In genomic region chr14:24196071-24197061, GRCh38 we compare ENCODE assay signal across 9 cellular contexts. TPM values are rescaled to one million over a fixed set of nuclear protein-coding genes. Genes with fewer than 3 reads are reported as not detected.
DNase-seq lines count a peak whose midpoint lies in the region; ATAC-seq and FAIRE-seq lines count a peak whose summit lies in the region.
"Had no signal": no experiment of that assay in that cellular context is flagged by ENCODE, and none has a peak within 500 bp of the region (broad histone marks: within the 10 kb centered on the region; RNA-seq: fewer than 3 reads in every experiment).

No MANE protein-coding gene starts in this region.

- H3K27ac Mint-ChIP-seq in CD8-positive, alpha-beta memory T cell, result peak overlapping the region; percentile 96 to 100 (median 99)
- H3K27ac Mint-ChIP-seq in activated naive CD4-positive, alpha-beta T cell treated with anti-CD3 and anti-CD28 coated beads, Interleukin-2, amount 50 U/mL, for 72 hours, result peak overlapping the region; percentile 84 to 99

- peak overlapping the region; percentile 91 for H3K4me3 ChIP-seq in CD8-positive, alpha-beta memory T cell (ENCODE audit: low read length)
- H3K4me3 ChIP-seq in skeletal muscle satellite cell (ENCODE audit: low read length), result peak overlapping the region; percentile 94

- H3K9me3 ChIP-seq in CD8-positive, alpha-beta memory T cell (ENCODE audit: low read length), result no peaks in the 10 kb centered on the region
- H3K9me3 ChIP-seq in skeletal muscle satellite cell (replicated peaks; ENCODE audit: low read length), result no peaks in the 10 kb centered on the region

- peak overlapping the region; percentile 100 for H3K27ac ChIP-seq in CD8-positive, alpha-beta memory T cell (ENCODE audit: low read depth, low read length)

- peaks cover 12 to 58% (median 13%) of the 10 kb centered on the region in 3 donors for H3K36me3 Mint-ChIP-seq in CD8-positive, alpha-beta memory T cell
- H3K36me3 Mint-ChIP-seq in activated naive CD4-positive, alpha-beta T cell treated with anti-CD3 and anti-CD28 coated beads, Interleukin-2, amount 50 U/mL, for 72 hours, result peaks cover 23 to 35% of the 10 kb centered on the region in 2 donors

- H3K36me3 ChIP-seq in CD8-positive, alpha-beta memory T cell (ENCODE audit: insufficient read depth, low read length), result peaks cover 16% of the 10 kb centered on the region
- H3K36me3 ChIP-seq in skeletal muscle satellite cell (ENCODE audit: insufficient read depth, low read length), result peaks cover 16% of the 10 kb centered on the region

- peak overlapping the region; percentile 83 to 96 (median 94) for H3K4me3 Mint-ChIP-seq in CD8-positive, alpha-beta memory T cell

- CTCF ChIA-PET in CD8-positive, alpha-beta memory T cell (lab: Charles Lee), result interaction anchor here (0.5 to 2.2 kb wide), 15 partner anchors 11 to 137 kb away, joined by 3 to 22 read pairs (median 5); partner anchors contain the start of genes CHMP4A, IRF9, MDP1 and PSME2

- H3K9me3 Mint-ChIP-seq in CD8-positive, alpha-beta memory T cell, result peaks cover 0 to 3% (median 0%) of the 10 kb centered on the region in 5 donors
- peaks cover 0 to 1% of the 10 kb centered on the region in 2 donors for H3K9me3 Mint-ChIP-seq in activated naive CD4-positive, alpha-beta T cell treated with anti-CD3 and anti-CD28 coated beads, Interleukin-2, amount 50 U/mL, for 72 hours

- POLR2A ChIA-PET in CD8-positive, alpha-beta memory T cell (lab: Charles Lee), result interaction anchor here (0.5 to 3.2 kb wide), 13 partner anchors 11 to 515 kb away, joined by 3 to 43 read pairs (median 7); partner anchors contain the start of genes CHMP4A, DCAF11, EMC9 and IRF9

- peaks cover 0 to 1% of the 10 kb centered on the region in 2 donors for H3K27me3 Mint-ChIP-seq in CD8-positive, alpha-beta memory T cell

- H3K4me1 Mint-ChIP-seq in CD8-positive, alpha-beta memory T cell, result peaks cover 39 to 75% (median 58%) of the 10 kb centered on the region in 3 donors

- no peak for FAIRE-seq in HTR-8/SVneo (lab: Jason Lieb, UNC)

- H3K27me3 ChIP-seq in CD8-positive, alpha-beta memory T cell (ENCODE audit: insufficient read depth, low read length, poor library complexity, severe bottlenecking), result no peaks in the 10 kb centered on the region
- no peaks in the 10 kb centered on the region for H3K27me3 ChIP-seq in skeletal muscle satellite cell (ENCODE audit: control insufficient read depth, insufficient read depth, low read length)

- no peak for DNase-seq in CD8-positive, alpha-beta memory T cell
- DNase-seq in GM19238 (ENCODE audit: insufficient read length, low spot score) (peak; percentile 35), HTR-8/SVneo (ENCODE audit: insufficient read length, low spot score) (peak; percentile 20), hepatic stellate cell (ENCODE audit: low spot score) (peak; percentile 53), NCI-H345 (lab: John Stamatoyannopoulos, UW) (no peak)
- DNase-seq in activated naive CD4-positive, alpha-beta T cell treated with anti-CD3 and anti-CD28 coated beads, Interleukin-2, amount 50 U/mL, for 72 hours (ENCODE audit: low spot score in 2 of 2), result no peak
- DNase-seq in activated effector memory CD4-positive, alpha-beta T cell treated with Interleukin-2 at 50 U/mL for 16 hours, result no peak

- H3K4me1 ChIP-seq in CD8-positive, alpha-beta memory T cell (ENCODE audit: insufficient read depth, low read length), result peaks cover 32% of the 10 kb centered on the region
- peaks cover 16% of the 10 kb centered on the region for H3K4me1 ChIP-seq in skeletal muscle satellite cell (ENCODE audit: control insufficient read depth, insufficient read depth, low read length)

- H3K9ac ChIP-seq in skeletal muscle satellite cell (ENCODE audit: low read depth, low read length), result peak overlapping the region; percentile 99

- peak overlapping the region; percentile 95 for H3K4me2 ChIP-seq in skeletal muscle satellite cell (ENCODE audit: low read length)

- peak in 1 of 2 donors; percentile 15 for ATAC-seq in activated naive CD4-positive, alpha-beta T cell treated with anti-CD3 and anti-CD28 coated beads, Interleukin-2, amount 50 U/mL, for 72 hours

RNA-seq across cellular contexts. Expression of gene TM9SF1, which starts 1.1 kb away (rescaled TPM):
- 10 to 100 TPM; 31.3 to 34.0 TPM for total RNA-seq in CD8-positive, alpha-beta memory T cell
- 30.0 TPM for polyA plus RNA-seq in CD8-positive, alpha-beta memory T cell
- total RNA-seq in activated naive CD4-positive, alpha-beta T cell treated with anti-CD3 and anti-CD28 coated beads, Interleukin-2, amount 50 U/mL, for 72 hours, result 10 to 100 TPM; 24.6 to 29.3 TPM
- 57.5 and 58.1 TPM in 2 replicates for total RNA-seq in skeletal muscle satellite cell (2012; rRNA removed)

RNA-seq across cellular contexts. Expression of gene IPO4, which starts 7.8 kb away (rescaled TPM):
- 100 to 1,000 TPM; 164 to 172 TPM for total RNA-seq in CD8-positive, alpha-beta memory T cell
- polyA plus RNA-seq in CD8-positive, alpha-beta memory T cell, result 20.9 TPM
- 10 to 100 TPM; 37.5 to 67.6 TPM for total RNA-seq in activated naive CD4-positive, alpha-beta T cell treated with anti-CD3 and anti-CD28 coated beads, Interleukin-2, amount 50 U/mL, for 72 hours
- 82.4 and 107 TPM in 2 replicates for total RNA-seq in skeletal muscle satellite cell (2012; rRNA removed)

RNA-seq across cellular contexts. Expression of gene TSSK4, which starts 9.1 kb away (rescaled TPM):
- total RNA-seq in CD8-positive, alpha-beta memory T cell, result under 1 TPM; 0.26 to 0.44 TPM
- 1.2 TPM for polyA plus RNA-seq in CD8-positive, alpha-beta memory T cell
- under 1 TPM; 0.27 to 0.41 TPM for total RNA-seq in activated naive CD4-positive, alpha-beta T cell treated with anti-CD3 and anti-CD28 coated beads, Interleukin-2, amount 50 U/mL, for 72 hours
- 0.22 TPM in 1 of 2 replicates, not detected in the other for total RNA-seq in skeletal muscle satellite cell (2012; rRNA removed)
- total RNA-seq: subcutaneous adipose tissue had no signal

RNA-seq across cellular contexts. Expression of gene CHMP4A, which starts 16.9 kb away (rescaled TPM):
- total RNA-seq in CD8-positive, alpha-beta memory T cell, result 10 to 100 TPM; 86.4 to 87.6 TPM
- 159 TPM for polyA plus RNA-seq in CD8-positive, alpha-beta memory T cell
- 10 to 100 TPM; 69.2 to 74.2 TPM for total RNA-seq in activated naive CD4-positive, alpha-beta T cell treated with anti-CD3 and anti-CD28 coated beads, Interleukin-2, amount 50 U/mL, for 72 hours
- 24.8 and 26.6 TPM in 2 replicates for total RNA-seq in skeletal muscle satellite cell (2012; rRNA removed)

RNA-seq across cellular contexts. Expression of gene MDP1, which starts 19.5 kb away (rescaled TPM):
- total RNA-seq in CD8-positive, alpha-beta memory T cell, result 10 to 100 TPM; 15.5 to 16.2 TPM
- 25.8 TPM for polyA plus RNA-seq in CD8-positive, alpha-beta memory T cell
- 1 to 10 TPM; 5.5 to 7.4 TPM for total RNA-seq in activated naive CD4-positive, alpha-beta T cell treated with anti-CD3 and anti-CD28 coated beads, Interleukin-2, amount 50 U/mL, for 72 hours
- total RNA-seq in skeletal muscle satellite cell (2012; rRNA removed), result 11.2 and 12.9 TPM in 2 replicates

Comparison
In these comparisons a context has a peak if more than half of its experiments do, and no peak if none do; other contexts are left out.
1. DNase-seq: peak in GM19238 (single experiment), HTR-8/SVneo (single experiment) and hepatic stellate cell (single experiment); none in CD8-positive, alpha-beta memory T cell (0 of 5), activated naive CD4-positive, alpha-beta T cell treated with anti-CD3 and anti-CD28 coated beads, Interleukin-2, amount 50 U/mL, for 72 hours (0 of 2), NCI-H345 (single experiment) and activated effector memory CD4-positive, alpha-beta T cell treated with Interleukin-2 at 50 U/mL for 16 hours (single experiment).